Comparison of ENCODE assay signal across 14 cellular contexts in the genomic region with DNA sequence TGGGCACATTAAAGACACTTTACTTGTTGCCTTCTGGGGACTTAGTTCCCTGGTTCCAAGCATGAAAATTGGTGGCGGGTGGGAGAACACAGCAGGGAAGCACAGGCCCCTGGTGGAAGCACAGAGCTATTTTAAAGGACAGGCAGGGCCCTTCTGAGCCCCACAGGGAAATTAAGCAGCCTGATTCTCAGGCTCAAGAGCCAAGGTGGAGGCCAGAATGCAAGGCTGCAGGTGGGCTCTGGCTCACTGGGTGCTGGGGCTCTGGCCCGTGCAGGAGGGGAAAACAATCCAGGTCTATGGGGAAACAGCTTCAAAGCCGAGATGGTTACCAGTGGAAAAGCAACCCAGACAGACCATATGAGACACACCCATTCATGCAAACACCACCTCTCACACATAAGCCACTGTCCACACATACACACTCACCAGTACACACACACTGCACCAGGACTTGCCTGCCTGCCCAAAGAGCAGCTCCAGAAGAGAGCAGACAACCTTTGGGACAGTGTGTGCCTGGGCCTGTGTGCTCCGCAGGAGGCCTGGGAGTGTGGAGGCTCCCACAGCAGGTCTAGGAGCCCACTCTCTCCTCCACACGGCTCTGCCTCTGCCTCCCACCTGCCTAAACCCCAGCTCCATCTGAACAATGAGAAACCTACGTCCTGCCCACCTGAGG. TPM values are rescaled to one million over a fixed set of nuclear protein-coding genes. Genes with fewer than 3 reads are reported as not detected.
DNase-seq lines count a peak whose midpoint lies in the region; ATAC-seq and TF ChIP-seq lines count a peak whose summit lies in the region.
"Had no signal": no experiment of that assay in that cellular context is flagged by ENCODE, and none has a peak within 500 bp of the region (broad histone marks: within the 10 kb centered on the region; RNA-seq: fewer than 3 reads in every experiment).

No MANE protein-coding gene starts in this region.

- H3K4me1 Mint-ChIP-seq in IgD-negative memory B cell, result peaks cover 52 to 66% (median 54%) of the 10 kb centered on the region in 3 donors
- H3K4me1 Mint-ChIP-seq in activated T-cell treated with anti-CD3 and anti-CD28 coated beads, Interleukin-2, amount 50 U/mL, for 72 hours (ENCODE audit: low read depth), result peaks cover 29% of the 10 kb centered on the region

- peaks cover 19% of the 10 kb centered on the region for H3K4me1 ChIP-seq in colonic mucosa
- H3K4me1 ChIP-seq in gastrocnemius medialis, result peaks cover 79 to 89% of the 10 kb centered on the region in 2 donors
- H3K4me1 ChIP-seq: Caco-2 had no signal

- H3K9me3 Mint-ChIP-seq in IgD-negative memory B cell, result no peaks in the 10 kb centered on the region
- H3K9me3 Mint-ChIP-seq in activated T-cell treated with anti-CD3 and anti-CD28 coated beads, Interleukin-2, amount 50 U/mL, for 72 hours, result no peaks in the 10 kb centered on the region
- H3K9me3 Mint-ChIP-seq: activated T-helper 2 cell treated with anti-CD3 and anti-CD28 coated beads, Interferon-gamma antibody, Interleukin-2, Interleukin-4, amounts not matched to agents 10 μg/mL and 5 μg/mL and 100 μg/mL, durations not matched to agents 14 hours and 24 hours and 36 hours; naive thymus-derived CD8-positive, alpha-beta T cell had no signal

- H3K4me3 ChIP-seq in colonic mucosa (no peak overlapping the region), gastrocnemius medialis (peak overlapping the region in 2 of 4 donors; percentile 28 to 31)

- peak overlapping the region; percentile 59 to 94 (median 86) for H3K4me3 Mint-ChIP-seq in IgD-negative memory B cell
- no peak overlapping the region for H3K4me3 Mint-ChIP-seq in activated T-cell treated with anti-CD3 and anti-CD28 coated beads, Interleukin-2, amount 50 U/mL, for 72 hours

- no peak for ATAC-seq in gastrocnemius medialis
- ATAC-seq in GM21367 (IDR thresholded peaks at IDR 0.05; ENCODE audit: unreplicated experiment), result no peak
- ATAC-seq in activated T-cell treated with anti-CD3 and anti-CD28 coated beads, Interleukin-2, amount 50 U/mL, for 72 hours (replicated peaks in 1 of 2), result no peak
- ATAC-seq: naive thymus-derived CD8-positive, alpha-beta T cell had no signal

- H3K27ac ChIP-seq in colonic mucosa, result peak overlapping the region; percentile 57
- H3K27ac ChIP-seq in gastrocnemius medialis, result peak overlapping the region; percentile 94 to 98 (median 96)

- TF ChIP-seq CTCF in colonic mucosa (IDR thresholded peaks at IDR 0.05) (no peak), gastrocnemius medialis (IDR thresholded peaks at IDR 0.05 in 4 of 5, conservative IDR thresholded peaks at IDR 0.05 in 1 of 5) (no peak)

- peaks cover 4% of the 10 kb centered on the region for H3K36me3 Mint-ChIP-seq in IgD-negative memory B cell
- no peaks in the 10 kb centered on the region for H3K36me3 Mint-ChIP-seq in activated T-cell treated with anti-CD3 and anti-CD28 coated beads, Interleukin-2, amount 50 U/mL, for 72 hours (ENCODE audit: insufficient read depth in 2 of 2)
- H3K36me3 Mint-ChIP-seq: naive thymus-derived CD8-positive, alpha-beta T cell had no signal

- DNase-seq in colonic mucosa (peak; percentile 49), gastrocnemius medialis (no peak), mucosa of gallbladder (ENCODE audit: low spot score) (no peak)
- no peak for DNase-seq in activated T-cell treated with anti-CD3 and anti-CD28 coated beads, Interleukin-2, amount 50 U/mL, for 72 hours
- DNase-seq in activated CD4-positive, CD25-positive, alpha-beta regulatory T cell treated with anti-CD3 and anti-CD28 coated beads, Interleukin-2, amount 50 U/mL, for 72 hours, result no peak
- DNase-seq: Caco-2; effector memory CD4-positive, alpha-beta T cell; GOT3; naive thymus-derived CD8-positive, alpha-beta T cell had no signal

- peaks cover 1% of the 10 kb centered on the region for H3K27me3 Mint-ChIP-seq in IgD-negative memory B cell
- H3K27me3 Mint-ChIP-seq in activated T-cell treated with anti-CD3 and anti-CD28 coated beads, Interleukin-2, amount 50 U/mL, for 72 hours (ENCODE audit: low read depth), result no peaks in the 10 kb centered on the region
- H3K27me3 Mint-ChIP-seq: naive thymus-derived CD8-positive, alpha-beta T cell had no signal

- H3K27ac Mint-ChIP-seq in IgD-negative memory B cell, result peak overlapping the region; percentile 88 to 98 (median 98)
- no peak overlapping the region for H3K27ac Mint-ChIP-seq in activated T-cell treated with anti-CD3 and anti-CD28 coated beads, Interleukin-2, amount 50 U/mL, for 72 hours
- H3K27ac Mint-ChIP-seq: activated T-helper 2 cell treated with anti-CD3 and anti-CD28 coated beads, Interferon-gamma antibody, Interleukin-2, Interleukin-4, amounts not matched to agents 10 μg/mL and 5 μg/mL and 100 μg/mL, durations not matched to agents 14 hours and 24 hours and 36 hours had no signal

- intact Hi-C loops in colonic mucosa (cut with DNase I) (no loop called here), gastrocnemius medialis (cut with DNase I; ENCODE audit: low total_unique reads) (loop anchor here (5.0 to 10.0 kb wide), 2 partner anchors 80 to 252 kb away; a partner anchor contains a TSS)

- in situ Hi-C loops in gastrocnemius medialis (cut with MboI; ENCODE audit: low sequenced_read_pairs in 4 of 4), result loop anchor here in 1 of 4 donors (5.0 kb wide), 1 partner anchor 33 kb away; a partner anchor contains a TSS

- TF ChIP-seq POLR2A in GM10847 (IDR thresholded peaks at IDR 0.05; ENCODE audit: extremely low read depth, insufficient read length), result peak; percentile 18
- TF ChIP-seq POLR2A in gastrocnemius medialis (IDR thresholded peaks at IDR 0.05), result no peak

- H3K9ac ChIP-seq in colonic mucosa (ENCODE audit: low read depth in 2 of 2, low read length in 2 of 2), result peak overlapping the region; percentile 24 to 42

- no peaks in the 10 kb centered on the region for H3K27me3 ChIP-seq in colonic mucosa
- no peaks in the 10 kb centered on the region for H3K27me3 ChIP-seq in gastrocnemius medialis

- H3K9me3 ChIP-seq in colonic mucosa, result no peaks in the 10 kb centered on the region
- no peaks in the 10 kb centered on the region for H3K9me3 ChIP-seq in gastrocnemius medialis
- H3K9me3 ChIP-seq: Caco-2 had no signal

- H3K36me3 ChIP-seq in colonic mucosa (no peaks in the 10 kb centered on the region), gastrocnemius medialis (no peaks in the 10 kb centered on the region)

RNA-seq across cellular contexts. Expression of a gene that starts 30.6 kb away (rescaled TPM):
- polyA plus RNA-seq in IgD-negative memory B cell, result 196 TPM
- total RNA-seq in colonic mucosa (10 to 100 TPM; 16.9 to 21.7 TPM), gastrocnemius medialis (100 to 1,000 TPM in 2 of 4 donors, 10 to 100 TPM in 2; 82.8 to 121 (median 93.3) TPM), mucosa of gallbladder (41.7 TPM)
- 10 to 100 TPM; 15.3 to 17.5 TPM for total RNA-seq in activated T-cell treated with anti-CD3 and anti-CD28 coated beads, Interleukin-2, amount 50 U/mL, for 72 hours

RNA-seq across cellular contexts. Expression of a gene that starts 42.4 kb away (rescaled TPM):
- polyA plus RNA-seq in IgD-negative memory B cell, result not detected
- total RNA-seq in colonic mucosa (1 to 10 TPM in 1 of 2 donors, not detected in 1; 1.7 TPM), gastrocnemius medialis (not detected), mucosa of gallbladder (6.7 TPM)
- not detected for total RNA-seq in activated T-cell treated with anti-CD3 and anti-CD28 coated beads, Interleukin-2, amount 50 U/mL, for 72 hours
- total RNA-seq: activated T-helper 2 cell treated with anti-CD3 and anti-CD28 coated beads, Interferon-gamma antibody, Interleukin-2, Interleukin-4, amounts not matched to agents 10 μg/mL and 5 μg/mL and 100 μg/mL, durations not matched to agents 14 hours and 24 hours and 36 hours; naive thymus-derived CD8-positive, alpha-beta T cell; subcutaneous adipose tissue had no signal
- polyA plus RNA-seq: naive thymus-derived CD8-positive, alpha-beta T cell had no signal

Comparison
In these comparisons a context has a peak if more than half of its experiments do, and no peak if none do; other contexts are left out.
1. H3K4me3 Mint-ChIP-seq: peak in IgD-negative memory B cell (4 of 4); none in activated T-cell treated with anti-CD3 and anti-CD28 coated beads, Interleukin-2, amount 50 U/mL, for 72 hours (0 of 2).